2 cellular contexts compared by ENCODE assay signal in genomic region chr1:40925834-40926403, GRCh38.
TF ChIP-seq lines count a peak whose summit lies in the region.

No MANE protein-coding gene starts in this region.

TF ChIP-seq in K562, 482 proteins besides CTCF, POLR2A, EP300 and RAD21:
- TF ChIP-seq KDM1A (IDR thresholded peaks at IDR 0.05) (peak; percentile 59 to 71; a peak in 3 of 4 replicates), USF2 (CRISPR knock-in tag; IDR thresholded peaks at IDR 0.05) (no peak), ZNF449 (CRISPR knock-in tag; IDR thresholded peaks at IDR 0.05) (no peak), CBFA2T3 (IDR thresholded peaks at IDR 0.05) (peak; percentile 23), ESRRB (CRISPR knock-in tag; IDR thresholded peaks at IDR 0.05; ENCODE audit: borderline replicate concordance) (no peak), RUNX1 (IDR thresholded peaks at IDR 0.05; ENCODE audit: low read depth) (no peak), ZBTB17 (CRISPR knock-in tag; IDR thresholded peaks at IDR 0.05) (no peak), RCOR1 (IDR thresholded peaks at IDR 0.05; ENCODE audit: borderline replicate concordance in 1 of 2, low read depth in 2 of 2, low read length in 2 of 2) (0 out of 4 replicates have a peak, but pooled peaks of 1 of the 2 experiments have one; percentile 18), ZMIZ1 (IDR thresholded peaks at IDR 0.05; ENCODE audit: low read depth in 2 of 2, low read length in 2 of 2) (no peak), CEBPB (tag; IDR thresholded peaks at IDR 0.05) (no peak), THAP12 (CRISPR knock-in tag; IDR thresholded peaks at IDR 0.05) (no peak), NR0B1 (IDR thresholded peaks at IDR 0.05; ENCODE audit: partially characterized antibody) (no peak), CREB1 (IDR thresholded peaks at IDR 0.05) (no peak), CREB1 (CRISPR knock-in tag; IDR thresholded peaks at IDR 0.05) (no peak)

TF ChIP-seq in SK-N-SH, 30 proteins besides CTCF, POLR2A, EP300 and RAD21:
- TF ChIP-seq EZH2phosphoT487 (IDR thresholded peaks at IDR 0.05; ENCODE audit: borderline replicate concordance, low read depth), result no peak
